Comparison of ENCODE assay signal across 15 cellular contexts in the genomic region with DNA sequence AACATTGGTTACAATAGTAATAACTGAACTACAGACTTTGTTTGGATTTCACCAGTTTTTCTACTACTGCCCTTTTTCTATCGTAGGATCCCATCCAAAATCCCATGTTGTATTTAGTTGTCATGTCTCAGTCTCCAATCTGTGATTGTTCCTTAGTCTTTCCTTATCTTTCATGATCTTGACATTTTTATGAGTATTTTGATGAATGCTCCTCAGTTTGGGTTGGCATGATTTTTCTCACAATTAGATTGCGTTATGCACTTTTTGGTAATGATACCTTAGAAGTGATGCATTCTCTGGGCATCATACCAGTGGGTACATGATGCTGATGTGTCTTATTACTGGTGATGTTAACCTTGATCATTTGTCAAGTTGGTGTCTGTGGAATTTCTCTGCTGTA. TPM values are rescaled to one million over a fixed set of nuclear protein-coding genes. Genes with fewer than 3 reads are reported as not detected.
A peak's percentile ranks its signal among the peaks of the same experiment; 100 is the strongest.
DNase-seq lines count a peak whose midpoint lies in the region; ATAC-seq and TF ChIP-seq lines count a peak whose summit lies in the region.
"Had no signal": no experiment of that assay in that cellular context is flagged by ENCODE, and none has a peak within 500 bp of the region (broad histone marks: within the 10 kb centered on the region; RNA-seq: fewer than 3 reads in every experiment).

No MANE protein-coding gene starts in this region.

- H3K9me3 Mint-ChIP-seq in MCF 10A (ENCODE audit: unreplicated experiment) = peaks cover 3% of the 10 kb centered on the region

- H3K4me1 ChIP-seq in breast epithelium = peaks cover 0 to 6% of the 10 kb centered on the region in 2 donors
- peaks cover 11% of the 10 kb centered on the region for H3K4me1 ChIP-seq in RWPE2 (ENCODE audit: insufficient read depth, poor library complexity, severe bottlenecking)

- H3K4me3 Mint-ChIP-seq in MCF 10A (ENCODE audit: unreplicated experiment) = no peak overlapping the region
- H3K4me3 Mint-ChIP-seq: CD4-positive, alpha-beta memory T cell had no signal

- no peak overlapping the region for H3K4me3 ChIP-seq in breast epithelium
- no peak overlapping the region for H3K4me3 ChIP-seq in RWPE2 (ENCODE audit: severe bottlenecking)

- no peak for TF ChIP-seq CTCF in MCF 10A (IDR thresholded peaks at IDR 0.05; ENCODE audit: unreplicated experiment)
- no peak for TF ChIP-seq CTCF in breast epithelium (IDR thresholded peaks at IDR 0.05)
- TF ChIP-seq CTCF in RWPE2 (IDR thresholded peaks at IDR 0.05; ENCODE audit: poor library complexity, severe bottlenecking) = no peak

- BruUV-seq in MCF 10A (replicated peaks; lab: Mats Ljungman, UMichigan) = no TSS peak

- CTCF ChIA-PET in MCF 10A (lab: Yijun Ruan, JAX) = interaction anchor here (0.6 to 1.8 kb wide), 6 partner anchors 9 to 206 kb away, joined by 3 to 4 read pairs (median 3); no protein-coding TSS in a partner anchor

- ATAC-seq in RWPE2 (ENCODE audit: low read depth) (0 out of 3 replicates have a peak, but pooled peaks have one; percentile 6), HG02840 (IDR thresholded peaks at IDR 0.05; ENCODE audit: low FRiP score, unreplicated experiment) (no peak), esophagus mucosa (no peak)

- DNase-seq in MCF 10A (ENCODE audit: unreplicated experiment) = peak; percentile 34
- no peak for DNase-seq in breast epithelium (ENCODE audit: low spot score in 2 of 2)
- peak; percentile 68 for DNase-seq in M059J (ENCODE audit: low read depth)
- DNase-seq in RWPE2 (ENCODE audit: low spot score) = no peak
- no peak for DNase-seq in activated naive CD4-positive, alpha-beta T cell treated with anti-CD3 and anti-CD28 coated beads, Interleukin-2, amount 50 U/mL, for 16 hours
- DNase-seq: CD4-positive, alpha-beta memory T cell; DMS153; DMS79 treated with DMSO at 0.1 percent for 48 hours; EL; HCEC 1CT; KBM-7 had no signal

- H3K27me3 Mint-ChIP-seq in MCF 10A (ENCODE audit: insufficient read depth, unreplicated experiment) = no peaks in the 10 kb centered on the region

- no peak for TF ChIP-seq POLR2A in breast epithelium (IDR thresholded peaks at IDR 0.05)

- H3K4me1 Mint-ChIP-seq in MCF 10A (ENCODE audit: insufficient read depth, unreplicated experiment) = peaks cover 67% of the 10 kb centered on the region

- H3K27ac ChIP-seq in breast epithelium (no peak overlapping the region), RWPE2 (ENCODE audit: poor library complexity, severe bottlenecking) (no peak overlapping the region)

- POLR2A ChIA-PET in MCF 10A (lab: Yijun Ruan, JAX) = interaction anchor here (0.8 to 1.4 kb wide), 6 partner anchors 12 to 70 kb away, joined by 3 to 5 read pairs (median 4); a partner anchor contains a TSS

- no peaks in the 10 kb centered on the region for H3K36me3 ChIP-seq in breast epithelium
- H3K36me3 ChIP-seq in RWPE2 (ENCODE audit: low read depth) = no peaks in the 10 kb centered on the region
- H3K36me3 ChIP-seq: BE2C had no signal

- H3K27me3 ChIP-seq in breast epithelium = no peaks in the 10 kb centered on the region
- H3K27me3 ChIP-seq in RWPE2 (ENCODE audit: insufficient read depth, poor library complexity, severe bottlenecking) = no peaks in the 10 kb centered on the region
- H3K27me3 ChIP-seq: BE2C had no signal

- peaks cover 23% of the 10 kb centered on the region for H3K36me3 Mint-ChIP-seq in MCF 10A (ENCODE audit: insufficient read depth, unreplicated experiment)

- H3K27ac Mint-ChIP-seq in MCF 10A (ENCODE audit: low read depth, unreplicated experiment) = no peak overlapping the region
- H3K27ac Mint-ChIP-seq: CD4-positive, alpha-beta memory T cell had no signal

- intact Hi-C loops in MCF 10A (cut with micrococcal nuclease) = loop anchor here (10.0 kb wide), 1 partner anchor 195 kb away; a partner anchor contains a TSS
- intact Hi-C loops in breast epithelium (cut with DNase I; ENCODE audit: low total_unique reads) = no loop called here

- H3K9me3 ChIP-seq in breast epithelium (no peaks in the 10 kb centered on the region), RWPE2 (ENCODE audit: severe bottlenecking) (no peaks in the 10 kb centered on the region)
- H3K9me3 ChIP-seq: BE2C had no signal

RNA-seq across cellular contexts. Expression of a gene that starts 5.7 kb away (rescaled TPM):
- 13.5 and 17.5 TPM in 2 replicates for total RNA-seq in MCF 10A (2022)
- 1 to 10 TPM; 1.3 to 4.5 (median 2.3) TPM for total RNA-seq in breast epithelium
- 6.3 and 7.5 TPM in 2 replicates for total RNA-seq in M059J (2014; rRNA removed; shearing (Covaris generic))
- 0.28 TPM for total RNA-seq in esophagus mucosa

RNA-seq across cellular contexts. Expression of a gene that starts 42.4 kb away (rescaled TPM):
- total RNA-seq in MCF 10A (2022) (91.4 and 101 TPM in 2 replicates), breast epithelium (100 to 1,000 TPM in 1 of 3 donors, 10 to 100 TPM in 1, 1 to 10 TPM in 1; 9.0 to 102 (median 71.4) TPM), esophagus mucosa (26.9 TPM)
- total RNA-seq in M059J (2014; rRNA removed; shearing (Covaris generic)) = 11.7 and 25.0 TPM in 2 replicates
- total RNA-seq: A172; CD4-positive, alpha-beta memory T cell had no signal

Comparison
In these comparisons a context has a peak if more than half of its experiments do, and no peak if none do; other contexts are left out.
1. DNase-seq: peak in MCF 10A (single experiment) and M059J (single experiment); none in breast epithelium (0 of 2), RWPE2 (single experiment) and activated naive CD4-positive, alpha-beta T cell treated with anti-CD3 and anti-CD28 coated beads, Interleukin-2, amount 50 U/mL, for 16 hours (single experiment).